In genomic region chr10:49600781-49601400, GRCh38 we compare ENCODE assay signal across 16 cellular contexts. TPM values are rescaled to one million over a fixed set of nuclear protein-coding genes. Genes with fewer than 3 reads are reported as not detected.
"Had no signal": no experiment of that assay in that cellular context is flagged by ENCODE, and none has a peak within 500 bp of the region (broad histone marks: within the 10 kb centered on the region; RNA-seq: fewer than 3 reads in every experiment).

No MANE protein-coding gene starts in this region.

- ATAC-seq: effector memory CD8-positive, alpha-beta T cell; left colon; mucosa of descending colon; naive thymus-derived CD8-positive, alpha-beta T cell; right lobe of liver; stimulated activated memory B cell treated with anti-CD40 and anti-IgM and Interleukin-4, amounts not matched to agents 10 μg/mL and 1 μg/mL and 100 μg/mL, for 72 hours had no signal

- H3K4me3 ChIP-seq: cardiac muscle cell, mucosa of descending colon, right lobe of liver, spleen, tibial nerve had no signal

- DNase-seq: activated naive CD4-positive, alpha-beta T cell treated with anti-CD3 and anti-CD28 coated beads for 36 hours; effector memory CD8-positive, alpha-beta T cell; left colon; mucosa of descending colon; naive thymus-derived CD8-positive, alpha-beta T cell; stimulated activated CD4-positive, alpha-beta T cell treated with anti-CD3 and anti-CD28 coated beads, Interleukin-1b, Interleukin-23, amount 100 ng/mL, for 48 hours had no signal

- H3K4me1 ChIP-seq: right lobe of liver, spleen, tibial nerve had no signal

- H3K36me3 ChIP-seq: cardiac muscle cell, neutrophil, right lobe of liver, spleen, tibial nerve had no signal

- H3K27me3 ChIP-seq: right lobe of liver had no signal

- H3K9me3 ChIP-seq: mucosa of descending colon, neutrophil, right lobe of liver, spleen had no signal

- H3K27ac ChIP-seq: cardiac muscle cell, neutrophil, right lobe of liver, spleen, tibial nerve had no signal

RNA-seq across cellular contexts. Expression of gene SLC18A3, which starts 9.2 kb away (rescaled TPM):
- total RNA-seq: activated naive CD4-positive, alpha-beta T cell treated with anti-CD3 and anti-CD28 coated beads for 36 hours; cardiac muscle cell; epithelial cell of proximal tubule; mammary epithelial cell; naive thymus-derived CD8-positive, alpha-beta T cell; progenitor cell of endocrine pancreas; right lobe of liver; spleen; T-helper 2 cell treated with Interferon-gamma antibody and Interleukin-4, amounts not matched to agents 100 ng/mL and 5 ng/mL, for 36 hours; tibial nerve had no signal
- polyA plus RNA-seq: cardiac muscle cell; mammary epithelial cell; naive thymus-derived CD8-positive, alpha-beta T cell; spleen had no signal

RNA-seq across cellular contexts. Expression of gene CHAT, which starts 12.9 kb away (rescaled TPM):
- total RNA-seq: activated naive CD4-positive, alpha-beta T cell treated with anti-CD3 and anti-CD28 coated beads for 36 hours; cardiac muscle cell; epithelial cell of proximal tubule; mammary epithelial cell; naive thymus-derived CD8-positive, alpha-beta T cell; progenitor cell of endocrine pancreas; right lobe of liver; spleen; tibial nerve had no signal
- polyA plus RNA-seq: cardiac muscle cell; mammary epithelial cell; naive thymus-derived CD8-positive, alpha-beta T cell; spleen had no signal
